Comparison of ENCODE assay signal across 8 cellular contexts in the genomic region with DNA sequence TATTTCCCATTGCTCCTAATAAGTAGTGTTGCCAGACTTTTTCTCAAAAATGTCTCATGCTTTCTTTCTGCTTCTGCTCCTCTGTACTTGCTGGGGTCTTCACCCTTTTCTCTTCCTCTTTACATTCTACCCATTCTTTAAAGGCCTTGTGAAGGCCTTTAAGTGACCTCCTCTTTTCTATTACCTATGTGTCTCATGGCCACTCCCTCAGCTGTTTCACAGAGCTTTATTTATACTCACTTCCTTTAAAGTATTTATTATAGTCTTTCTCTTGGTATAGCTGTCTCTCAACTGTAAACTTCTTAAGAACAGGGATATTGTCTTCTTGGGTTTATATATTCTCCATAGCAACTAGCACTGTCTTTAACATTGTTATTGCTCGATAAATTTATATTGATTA. TPM values are rescaled to one million over a fixed set of nuclear protein-coding genes. Genes with fewer than 3 reads are reported as not detected.
DNase-seq lines count a peak whose midpoint lies in the region; ATAC-seq, FAIRE-seq and TF ChIP-seq lines count a peak whose summit lies in the region.

No MANE protein-coding gene starts in this region.

- intact Hi-C loops in esophagus muscularis mucosa (cut with DNase I): loop anchor here (10.0 kb wide), 1 partner anchor 309 kb away; a partner anchor contains a TSS

- DNase-seq in H54 (ENCODE audit: insufficient read length, low spot score) (no peak), RPMI8226 (peak; percentile 17), esophagus muscularis mucosa (ENCODE audit: extremely low spot score) (no peak), NCI-H82 (lab: John Stamatoyannopoulos, UW) (no peak)
- DNase-seq in stimulated activated naive CD4-positive, alpha-beta T cell (lab: John Stamatoyannopoulos, UW): no peak

- H3K27ac ChIP-seq in esophagus muscularis mucosa (replicated peaks in 1 of 4): peak overlapping the region in 3 of 4 donors; percentile 69 to 81 (median 77)
- no peak overlapping the region for H3K27ac ChIP-seq in rectal smooth muscle tissue (ENCODE audit: low read depth, low read length)

- TF ChIP-seq POLR2A in H54 (IDR thresholded peaks at IDR 0.05; ENCODE audit: low read depth, low read length) (no peak), esophagus muscularis mucosa (IDR thresholded peaks at IDR 0.05; ENCODE audit: low read depth) (no peak)

- no peak for ATAC-seq in HG03432 (IDR thresholded peaks at IDR 0.05; ENCODE audit: unreplicated experiment)
- no peak for ATAC-seq in HG03521 (IDR thresholded peaks at IDR 0.05; ENCODE audit: unreplicated experiment)

- H3K27me3 ChIP-seq in esophagus muscularis mucosa: no peaks in the 10 kb centered on the region
- H3K27me3 ChIP-seq in rectal smooth muscle tissue (ENCODE audit: control insufficient read depth, insufficient read depth, low read length): no peaks in the 10 kb centered on the region

- FAIRE-seq in H54 (lab: Jason Lieb, UNC): peak; percentile 65

- no peaks in the 10 kb centered on the region for H3K9me3 ChIP-seq in esophagus muscularis mucosa

- H3K9ac ChIP-seq in rectal smooth muscle tissue (ENCODE audit: low read length): no peak overlapping the region

- TF ChIP-seq EP300 in esophagus muscularis mucosa (IDR thresholded peaks at IDR 0.05): no peak

- 22% methylated on average over 1 of the region's 1 CpG for WGBS in esophagus muscularis mucosa

- H3K36me3 ChIP-seq in esophagus muscularis mucosa (peaks cover 6 to 32% (median 23%) of the 10 kb centered on the region in 4 donors), rectal smooth muscle tissue (ENCODE audit: control insufficient read depth, insufficient read depth, low read length) (peaks cover 6% of the 10 kb centered on the region)

- TF ChIP-seq CTCF in esophagus muscularis mucosa (IDR thresholded peaks at IDR 0.05): no peak

- H3K4me1 ChIP-seq in esophagus muscularis mucosa: peaks cover 14 to 37% (median 34%) of the 10 kb centered on the region in 4 donors
- peaks cover 4% of the 10 kb centered on the region for H3K4me1 ChIP-seq in rectal smooth muscle tissue (ENCODE audit: control insufficient read depth, insufficient read depth, low read length)

- peak overlapping the region; percentile 66 to 75 (median 69) for H3K4me3 ChIP-seq in esophagus muscularis mucosa
- H3K4me3 ChIP-seq in rectal smooth muscle tissue (ENCODE audit: low read length): peak overlapping the region; percentile 98

RNA-seq across cellular contexts. Expression of a gene that starts 0.8 kb away (rescaled TPM):
- 10 to 100 TPM; 16.2 to 23.9 (median 21.6) TPM for total RNA-seq in esophagus muscularis mucosa

RNA-seq across cellular contexts. Expression of a gene that starts 24.5 kb away (rescaled TPM):
- total RNA-seq in esophagus muscularis mucosa: under 1 TPM in 2 of 4 donors, not detected in 2; 0.33 to 0.58 TPM
